In genomic region chr13:28466151-28466550, GRCh38 we compare ENCODE assay signal across 1 cellular context.
TF ChIP-seq lines count a peak whose summit lies in the region.

No MANE protein-coding gene starts in this region.

TF ChIP-seq in WTC11, 78 proteins besides CTCF, POLR2A, EP300 and RAD21 (continued from another document):
- TF ChIP-seq ZNF425 (CRISPR knock-in tag; conservative IDR thresholded peaks at IDR 0.05) (no peak), ESRRA (CRISPR knock-in tag; IDR thresholded peaks at IDR 0.05; ENCODE audit: borderline replicate concordance) (no peak), GRHL2 (CRISPR knock-in tag; IDR thresholded peaks at IDR 0.05; ENCODE audit: insufficient replicate concordance, severe bottlenecking) (no peak), JAZF1 (CRISPR knock-in tag; IDR thresholded peaks at IDR 0.05) (no peak), FOXJ3 (CRISPR knock-in tag; IDR thresholded peaks at IDR 0.05; ENCODE audit: borderline replicate concordance) (no peak), ZNF512 (CRISPR knock-in tag; IDR thresholded peaks at IDR 0.05; ENCODE audit: borderline replicate concordance) (no peak), FOXK1 (CRISPR knock-in tag; IDR thresholded peaks at IDR 0.05) (no peak), MAX (CRISPR knock-in tag; IDR thresholded peaks at IDR 0.05) (no peak), NR3C1 (CRISPR knock-in tag; conservative IDR thresholded peaks at IDR 0.05; ENCODE audit: low read depth) (no peak), ETV6 (CRISPR knock-in tag; IDR thresholded peaks at IDR 0.05) (no peak), GABPB1 (CRISPR knock-in tag; IDR thresholded peaks at IDR 0.05) (no peak), ATF3 (CRISPR knock-in tag; conservative IDR thresholded peaks at IDR 0.05) (no peak), OVOL2 (CRISPR knock-in tag; IDR thresholded peaks at IDR 0.05; ENCODE audit: borderline replicate concordance) (no peak)
TF ChIP-seq in WTC11: peak in this region for 0.
